Comparison of ENCODE assay signal across 15 cellular contexts in the genomic region with DNA sequence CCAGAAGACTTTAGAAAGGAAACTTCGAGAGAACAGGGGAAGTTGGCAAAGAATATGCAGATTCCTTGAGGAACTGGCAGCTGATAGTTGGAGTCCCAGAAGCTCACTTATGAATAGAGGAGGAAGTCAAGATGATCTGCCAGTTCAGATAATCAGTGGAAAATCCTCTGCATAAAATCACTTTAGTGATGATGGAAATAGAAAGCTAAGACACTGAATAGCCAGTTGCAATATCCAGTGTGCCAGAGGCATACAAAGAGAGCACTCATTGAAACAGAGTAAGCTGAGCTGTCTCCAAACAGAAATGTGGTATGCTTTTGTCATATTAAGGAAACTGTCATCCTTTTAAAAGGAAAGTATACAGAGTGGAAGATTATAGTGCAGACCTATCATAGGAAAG.
"Had no signal": no experiment of that assay in that cellular context is flagged by ENCODE, and none has a peak within 500 bp of the region (broad histone marks: within the 10 kb centered on the region; RNA-seq: fewer than 3 reads in every experiment).

No MANE protein-coding gene starts in this region.

- H3K27ac ChIP-seq: colonic mucosa, hepatocyte, skin epidermis, suprapubic skin had no signal

- DNase-seq: activated CD4-positive, alpha-beta T cell treated with anti-CD3 and anti-CD28 coated beads, Interleukin-2, amount 10 ng/mL, durations not matched to agents 7 days and 5 days; activated CD4-positive, CD25-positive, alpha-beta regulatory T cell; activated CD8-positive, alpha-beta memory T cell treated with anti-CD3 and anti-CD28 coated beads for 24 hours; activated naive CD8-positive, alpha-beta T cell treated with anti-CD3 and anti-CD28 coated beads for 36 hours; amygdala; central memory CD4-positive, alpha-beta T cell; colonic mucosa; islet precursor cell; naive B cell; trophoblast cell had no signal

- H3K27me3 ChIP-seq: colonic mucosa, hepatocyte, suprapubic skin had no signal

- ATAC-seq: esophagus mucosa had no signal

- H3K4me3 ChIP-seq: colonic mucosa, hepatocyte, lung, skin epidermis, suprapubic skin had no signal

- H3K36me3 ChIP-seq: colonic mucosa, suprapubic skin had no signal

- H2AFZ ChIP-seq: hepatocyte had no signal

- H3K4me2 ChIP-seq: hepatocyte had no signal

- H3K9me3 ChIP-seq: colonic mucosa, suprapubic skin had no signal

- H3K79me2 ChIP-seq: hepatocyte had no signal

- H3K4me1 ChIP-seq: colonic mucosa, suprapubic skin had no signal
